Comparison of ENCODE assay signal across 31 cellular contexts in genomic region chr3:106229495-106230278, GRCh38.
DNase-seq lines count a peak whose midpoint lies in the region; ATAC-seq and TF ChIP-seq lines count a peak whose summit lies in the region.
"Had no signal": no experiment of that assay in that cellular context is flagged by ENCODE, and none has a peak within 500 bp of the region (broad histone marks: within the 10 kb centered on the region; RNA-seq: fewer than 3 reads in every experiment).

No MANE protein-coding gene starts in this region.

- no peak for TF ChIP-seq POLR2A in suprapubic skin (IDR thresholded peaks at IDR 0.05)

- no peak for ATAC-seq in stimulated activated effector memory CD8-positive, alpha-beta T cell treated with anti-CD3 and anti-CD28 coated beads, Interleukin-12 subunit alpha, Interleukin-12 subunit beta, amount 100 ng/mL, for 72 hours
- ATAC-seq: gastrocnemius medialis, HCT116, PC-3, right cardiac atrium, Right ventricle myocardium inferior had no signal

- no peak overlapping the region for H3K4me3 ChIP-seq in HL-60 (replicated peaks; ENCODE audit: insufficient read depth, low read length)
- no peak overlapping the region for H3K4me3 ChIP-seq in suprapubic skin
- H3K4me3 ChIP-seq: gastrocnemius medialis, MG63, upper lobe of left lung had no signal

- DNase-seq in activated naive CD4-positive, alpha-beta T cell treated with anti-CD3 and anti-CD28 coated beads, Interleukin-2, amount 10 ng/mL, durations not matched to agents 7 days and 5 days = no peak
- DNase-seq in activated naive CD4-positive, alpha-beta T cell (lab: John Stamatoyannopoulos, UW) = no peak
- DNase-seq in HL-60 (ENCODE audit: low read depth in 1 of 2, low spot score in 1 of 2) (peak; percentile 18 to 58), suprapubic skin (ENCODE audit: low spot score in 2 of 2) (no peak), cardiac septum (ENCODE audit: low spot score) (no peak)
- no peak for DNase-seq in activated CD4-positive, alpha-beta memory T cell treated with anti-CD3 and anti-CD28 coated beads, Interleukin-2, amount 10 ng/mL, durations not matched to agents 7 days and 5 days
- no peak for DNase-seq in stimulated activated effector memory CD8-positive, alpha-beta T cell treated with anti-CD3 and anti-CD28 coated beads, Interleukin-12 subunit alpha, Interleukin-12 subunit beta, amount 100 ng/mL, for 72 hours (ENCODE audit: low spot score in 2 of 2)
- DNase-seq: activated CD4-positive, alpha-beta T cell treated with anti-CD3 and anti-CD28 coated beads, Interleukin-2, amount 50 U/mL, for 48 hours; activated T-cell treated with anti-CD3 and anti-CD28 coated beads, Interleukin-2, amount 50 U/mL, for 1 hour; C1 segment of cervical spinal cord; COR-L47; DMS53; gastrocnemius medialis; GF-D8; hypothalamus; KBM-7; MG63; NCI-H1436; NCI-H2107; NCI-H446; NCI-H774; PC-3; posterior cingulate gyrus; right cardiac atrium; stimulated activated CD4-positive, alpha-beta T cell treated with anti-CD3 and anti-CD28 coated beads, Interleukin-2, amount 100 ng/mL, for 24 hours; T1000; upper lobe of left lung; WERI-Rb-1 had no signal

- H3K9me3 ChIP-seq in suprapubic skin = no peaks in the 10 kb centered on the region
- H3K9me3 ChIP-seq: gastrocnemius medialis, MG63, upper lobe of left lung had no signal

- H3K27me3 ChIP-seq in HL-60 (ENCODE audit: insufficient read depth, poor library complexity, severe bottlenecking) (no peaks in the 10 kb centered on the region), suprapubic skin (no peaks in the 10 kb centered on the region)
- H3K27me3 ChIP-seq: gastrocnemius medialis, MG63, upper lobe of left lung had no signal

- no peak for TF ChIP-seq EP300 in suprapubic skin (IDR thresholded peaks at IDR 0.05)

- POLR2A ChIA-PET in activated CD4-positive, alpha-beta memory T cell treated with anti-CD3 and anti-CD28 coated beads, Interleukin-2, amount 10 ng/mL, durations not matched to agents 7 days and 5 days (lab: Charles Lee) = interaction anchor here (1.2 to 1.8 kb wide), 2 partner anchors 12 to 190 kb away, joined by 4 to 7 read pairs; no protein-coding TSS in a partner anchor

- 95% methylated on average over 4 of the region's 4 CpGs for WGBS in suprapubic skin

- H3K4me1 ChIP-seq in suprapubic skin = no peaks in the 10 kb centered on the region
- H3K4me1 ChIP-seq: gastrocnemius medialis, upper lobe of left lung had no signal

- peaks cover 58% of the 10 kb centered on the region for H3K36me3 Mint-ChIP-seq in activated naive CD4-positive, alpha-beta T cell treated with anti-CD3 and anti-CD28 coated beads, Interleukin-2, amount 10 ng/mL, durations not matched to agents 7 days and 5 days
- peaks cover 63% of the 10 kb centered on the region for H3K36me3 Mint-ChIP-seq in activated CD4-positive, alpha-beta memory T cell treated with anti-CD3 and anti-CD28 coated beads, Interleukin-2, amount 10 ng/mL, durations not matched to agents 7 days and 5 days (ENCODE audit: low read depth)
- H3K36me3 Mint-ChIP-seq in stimulated activated effector memory CD8-positive, alpha-beta T cell treated with anti-CD3 and anti-CD28 coated beads, Interleukin-12 subunit alpha, Interleukin-12 subunit beta, amount 100 ng/mL, for 72 hours = peaks cover 12% of the 10 kb centered on the region

- H3K27me3 Mint-ChIP-seq in activated naive CD4-positive, alpha-beta T cell treated with anti-CD3 and anti-CD28 coated beads, Interleukin-2, amount 10 ng/mL, durations not matched to agents 7 days and 5 days = no peaks in the 10 kb centered on the region
- no peaks in the 10 kb centered on the region for H3K27me3 Mint-ChIP-seq in activated CD4-positive, alpha-beta memory T cell treated with anti-CD3 and anti-CD28 coated beads, Interleukin-2, amount 10 ng/mL, durations not matched to agents 7 days and 5 days
- H3K27me3 Mint-ChIP-seq: memory B cell had no signal

- H3K27ac Mint-ChIP-seq in activated naive CD4-positive, alpha-beta T cell treated with anti-CD3 and anti-CD28 coated beads, Interleukin-2, amount 10 ng/mL, durations not matched to agents 7 days and 5 days = peak overlapping the region; percentile 71
- H3K27ac Mint-ChIP-seq in activated CD4-positive, alpha-beta memory T cell treated with anti-CD3 and anti-CD28 coated beads, Interleukin-2, amount 10 ng/mL, durations not matched to agents 7 days and 5 days = peak overlapping the region; percentile 66
- H3K27ac Mint-ChIP-seq in stimulated activated effector memory CD8-positive, alpha-beta T cell treated with anti-CD3 and anti-CD28 coated beads, Interleukin-12 subunit alpha, Interleukin-12 subunit beta, amount 100 ng/mL, for 72 hours = peak overlapping the region; percentile 93
- H3K27ac Mint-ChIP-seq: memory B cell had no signal

- no peak overlapping the region for H3K27ac ChIP-seq in HL-60 (replicated peaks)
- H3K27ac ChIP-seq in suprapubic skin = no peak overlapping the region
- H3K27ac ChIP-seq: gastrocnemius medialis, upper lobe of left lung, WERI-Rb-1 had no signal

- intact Hi-C loops in cardiac septum (cut with DNase I) = no loop called here

- CTCF ChIA-PET in activated naive CD4-positive, alpha-beta T cell treated with anti-CD3 and anti-CD28 coated beads, Interleukin-2, amount 10 ng/mL, durations not matched to agents 7 days and 5 days (lab: Charles Lee) = interaction anchor here (0.9 kb wide), 1 partner anchor 24 kb away, joined by 3 read pairs; no protein-coding TSS in a partner anchor
- CTCF ChIA-PET in activated CD4-positive, alpha-beta memory T cell treated with anti-CD3 and anti-CD28 coated beads, Interleukin-2, amount 10 ng/mL, durations not matched to agents 7 days and 5 days (lab: Charles Lee) = interaction anchor here (0.6 kb wide), 1 partner anchor 104 kb away, joined by 3 read pairs; no protein-coding TSS in a partner anchor

- H3K4me3 Mint-ChIP-seq in activated naive CD4-positive, alpha-beta T cell treated with anti-CD3 and anti-CD28 coated beads, Interleukin-2, amount 10 ng/mL, durations not matched to agents 7 days and 5 days = no peak overlapping the region
- no peak overlapping the region for H3K4me3 Mint-ChIP-seq in activated CD4-positive, alpha-beta memory T cell treated with anti-CD3 and anti-CD28 coated beads, Interleukin-2, amount 10 ng/mL, durations not matched to agents 7 days and 5 days
- peak overlapping the region; percentile 60 for H3K4me3 Mint-ChIP-seq in stimulated activated effector memory CD8-positive, alpha-beta T cell treated with anti-CD3 and anti-CD28 coated beads, Interleukin-12 subunit alpha, Interleukin-12 subunit beta, amount 100 ng/mL, for 72 hours
- H3K4me3 Mint-ChIP-seq: memory B cell had no signal

- H3K9me3 Mint-ChIP-seq in activated naive CD4-positive, alpha-beta T cell treated with anti-CD3 and anti-CD28 coated beads, Interleukin-2, amount 10 ng/mL, durations not matched to agents 7 days and 5 days = peaks cover 43% of the 10 kb centered on the region
- H3K9me3 Mint-ChIP-seq in activated CD4-positive, alpha-beta memory T cell treated with anti-CD3 and anti-CD28 coated beads, Interleukin-2, amount 10 ng/mL, durations not matched to agents 7 days and 5 days = peaks cover 43% of the 10 kb centered on the region
- H3K9me3 Mint-ChIP-seq in stimulated activated effector memory CD8-positive, alpha-beta T cell treated with anti-CD3 and anti-CD28 coated beads, Interleukin-12 subunit alpha, Interleukin-12 subunit beta, amount 100 ng/mL, for 72 hours = peaks cover 3% of the 10 kb centered on the region

- TF ChIP-seq CTCF in HL-60 (IDR thresholded peaks at IDR 0.05; ENCODE audit: insufficient read depth, low read length) (no peak), suprapubic skin (IDR thresholded peaks at IDR 0.05) (no peak)

- peaks cover 66% of the 10 kb centered on the region for H3K4me1 Mint-ChIP-seq in activated naive CD4-positive, alpha-beta T cell treated with anti-CD3 and anti-CD28 coated beads, Interleukin-2, amount 10 ng/mL, durations not matched to agents 7 days and 5 days
- H3K4me1 Mint-ChIP-seq in activated CD4-positive, alpha-beta memory T cell treated with anti-CD3 and anti-CD28 coated beads, Interleukin-2, amount 10 ng/mL, durations not matched to agents 7 days and 5 days = peaks cover 50% of the 10 kb centered on the region
- peaks cover 59% of the 10 kb centered on the region for H3K4me1 Mint-ChIP-seq in stimulated activated effector memory CD8-positive, alpha-beta T cell treated with anti-CD3 and anti-CD28 coated beads, Interleukin-12 subunit alpha, Interleukin-12 subunit beta, amount 100 ng/mL, for 72 hours

- H3K36me3 ChIP-seq in suprapubic skin = no peaks in the 10 kb centered on the region
- H3K36me3 ChIP-seq: gastrocnemius medialis, MG63, upper lobe of left lung, WERI-Rb-1 had no signal

Comparison
In these comparisons a context has a peak if more than half of its experiments do, and no peak if none do; other contexts are left out.
1. DNase-seq: peak in HL-60 (2 of 2); none in activated naive CD4-positive, alpha-beta T cell treated with anti-CD3 and anti-CD28 coated beads, Interleukin-2, amount 10 ng/mL, durations not matched to agents 7 days and 5 days (single experiment), activated naive CD4-positive, alpha-beta T cell (0 of 4), activated CD4-positive, alpha-beta memory T cell treated with anti-CD3 and anti-CD28 coated beads, Interleukin-2, amount 10 ng/mL, durations not matched to agents 7 days and 5 days (single experiment), stimulated activated effector memory CD8-positive, alpha-beta T cell treated with anti-CD3 and anti-CD28 coated beads, Interleukin-12 subunit alpha, Interleukin-12 subunit beta, amount 100 ng/mL, for 72 hours (0 of 2), suprapubic skin (0 of 2) and cardiac septum (single experiment).
2. Peak in every context shown above with its lines, with median percentiles within 50 percentile points of each other: H3K27ac Mint-ChIP-seq.